Comparison of ENCODE assay signal across 8 cellular contexts in the genomic region with DNA sequence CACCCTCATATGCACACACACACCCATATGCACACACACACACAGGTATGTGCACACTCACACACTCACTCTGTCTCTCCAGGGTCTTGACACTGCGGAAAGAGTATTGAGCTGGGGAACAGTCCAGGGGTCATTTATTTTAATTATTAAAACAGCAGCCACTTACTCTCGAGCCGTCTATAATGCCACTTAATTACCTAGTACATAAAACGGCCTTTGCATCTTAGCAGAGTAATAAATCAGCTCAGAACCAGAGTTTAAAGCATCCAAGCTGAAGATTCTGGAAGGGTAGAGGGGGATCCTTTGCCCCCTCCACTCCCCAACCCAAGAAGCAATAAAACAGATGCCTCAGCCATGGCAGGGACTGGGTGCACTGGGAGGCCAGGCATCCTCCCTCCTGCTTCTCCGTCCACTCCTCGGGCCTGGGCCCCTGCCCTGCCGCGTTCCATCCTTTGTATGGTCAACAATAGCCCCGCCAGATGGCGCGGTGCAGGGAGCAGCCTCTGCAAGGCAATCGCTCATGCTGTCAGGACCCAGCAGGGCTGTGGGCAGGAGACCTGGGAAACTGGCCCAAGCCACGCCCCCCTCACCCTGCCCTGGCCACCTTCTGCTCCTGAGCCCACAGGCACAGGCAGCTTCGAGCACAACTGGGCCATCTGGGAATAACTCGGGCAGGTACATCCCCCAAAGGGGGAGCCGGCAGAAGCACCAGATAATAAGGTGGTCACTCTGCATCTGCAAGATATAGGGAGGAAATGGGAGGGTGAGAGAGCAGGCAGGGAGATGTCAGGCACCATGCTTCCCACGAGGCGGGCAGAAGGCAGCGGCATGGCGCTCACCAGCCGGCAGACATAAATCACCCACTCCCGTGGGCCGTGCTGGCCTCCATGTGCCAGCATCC. TPM values are rescaled to one million over a fixed set of nuclear protein-coding genes. Genes with fewer than 3 reads are reported as not detected.
A peak's percentile ranks its signal among the peaks of the same experiment; 100 is the strongest.
DNase-seq lines count a peak whose midpoint lies in the region; ATAC-seq and TF ChIP-seq lines count a peak whose summit lies in the region.

No MANE protein-coding gene starts in this region.

- no peak for TF ChIP-seq POLR2A in upper lobe of left lung (IDR thresholded peaks at IDR 0.05)

- DNase-seq in NCI-H2196 (lab: John Stamatoyannopoulos, UW; ENCODE audit: unreplicated experiment) (peak; percentile 73), caudate nucleus (lab: John Stamatoyannopoulos, UW) (peak in 44 of 61 donors; percentile 7 to 94 (median 47)), left lung (peak; percentile 73 to 91), upper lobe of left lung (peak; percentile 88 to 91), NCI-H1105 treated with DMSO at 0.1 percent for 48 hours (lab: John Stamatoyannopoulos, UW) (no peak)

- intact Hi-C loops in left lung (cut with DNase I) = loop anchor here in 1 of 2 donors (10.0 kb wide), 1 partner anchor 62 kb away; no protein-coding TSS in a partner anchor

- H3K4me3 ChIP-seq in BLaER1 treated with 17β-estradiol and CSF1 and Interleukin-3, amounts not matched to agents 10 nM and 100 nM = no peak overlapping the region
- H3K4me3 ChIP-seq in left lung = no peak overlapping the region
- no peak overlapping the region for H3K4me3 ChIP-seq in upper lobe of left lung

- H3K9me3 ChIP-seq in BLaER1 treated with 17β-estradiol and CSF1 and Interleukin-3, amounts not matched to agents 10 nM and 100 nM (replicated peaks in 1 of 11) = no peaks in the 10 kb centered on the region
- H3K9me3 ChIP-seq in left lung = no peaks in the 10 kb centered on the region
- no peaks in the 10 kb centered on the region for H3K9me3 ChIP-seq in upper lobe of left lung

- peaks cover 48 to 95% (median 88%) of the 10 kb centered on the region in 10 experiments for H3K4me1 ChIP-seq in BLaER1 treated with 17β-estradiol and CSF1 and Interleukin-3, amounts not matched to agents 10 nM and 100 nM
- H3K4me1 ChIP-seq in left lung (peaks cover 11 to 36% of the 10 kb centered on the region in 2 donors), upper lobe of left lung (peaks cover 36 to 53% (median 42%) of the 10 kb centered on the region in 4 donors)

- peak overlapping the region in 8 of 11 experiments; percentile 82 to 96 (median 89); a peak in 15 of 22 replicates for H3K4me2 ChIP-seq in BLaER1 treated with 17β-estradiol and CSF1 and Interleukin-3, amounts not matched to agents 10 nM and 100 nM

- no peaks in the 10 kb centered on the region; a peak in 1 of 22 replicates for H3K36me3 ChIP-seq in BLaER1 treated with 17β-estradiol and CSF1 and Interleukin-3, amounts not matched to agents 10 nM and 100 nM
- no peaks in the 10 kb centered on the region for H3K36me3 ChIP-seq in left lung
- no peaks in the 10 kb centered on the region for H3K36me3 ChIP-seq in upper lobe of left lung

- H3K27me3 ChIP-seq in BLaER1 treated with 17β-estradiol and CSF1 and Interleukin-3, amounts not matched to agents 10 nM and 100 nM = peaks cover 0 to 55% (median 0%) of the 10 kb centered on the region in 11 experiments; a peak in 6 of 22 replicates
- no peaks in the 10 kb centered on the region for H3K27me3 ChIP-seq in left lung
- H3K27me3 ChIP-seq in upper lobe of left lung = no peaks in the 10 kb centered on the region

- no peak overlapping the region for H3K9ac ChIP-seq in BLaER1 treated with 17β-estradiol and CSF1 and Interleukin-3, amounts not matched to agents 10 nM and 100 nM

- ATAC-seq in left lung (peak; percentile 92), upper lobe of left lung (ENCODE audit: low FRiP score in 2 of 2) (peak; percentile 67 to 83), HG02588 (IDR thresholded peaks at IDR 0.05; ENCODE audit: unreplicated experiment) (no peak), GM21447 (IDR thresholded peaks at IDR 0.05; ENCODE audit: unreplicated experiment) (no peak)

- no peak overlapping the region for H3K27ac ChIP-seq in BLaER1 treated with 17β-estradiol and CSF1 and Interleukin-3, amounts not matched to agents 10 nM and 100 nM
- H3K27ac ChIP-seq in caudate nucleus (ENCODE audit: low read depth, low read length) = no peak overlapping the region
- no peak overlapping the region for H3K27ac ChIP-seq in left lung
- H3K27ac ChIP-seq in upper lobe of left lung = peak overlapping the region in 2 of 4 donors; percentile 25 to 61

- 41 to 55% methylated on average over 21 to 23 of the region's 23 CpGs for WGBS in upper lobe of left lung, 2 donors

- peak in 1 of 2 donors; percentile 40 for TF ChIP-seq CTCF in left lung (IDR thresholded peaks at IDR 0.05)
- peak in 5 of 6 experiments; percentile 48 to 81 (median 54) for TF ChIP-seq CTCF in upper lobe of left lung (IDR thresholded peaks at IDR 0.05)

- H4K20me1 ChIP-seq in BLaER1 treated with 17β-estradiol and CSF1 and Interleukin-3, amounts not matched to agents 10 nM and 100 nM = peaks cover 3 to 100% (median 94%) of the 10 kb centered on the region in 11 experiments; a peak in 20 of 22 replicates

- no peak for TF ChIP-seq EP300 in upper lobe of left lung (IDR thresholded peaks at IDR 0.05)

RNA-seq across cellular contexts. Expression of a gene that starts 40.9 kb away (rescaled TPM):
- 10 to 100 TPM; 16.4 to 19.0 TPM for total RNA-seq in left lung
- 10 to 100 TPM in 5 of 6 donors, 1 to 10 TPM in 1; 5.2 to 31.0 (median 20.4) TPM for total RNA-seq in upper lobe of left lung

Comparison
In these comparisons a context has a peak if more than half of its experiments do, and no peak if none do; other contexts are left out.
1. ATAC-seq: peak in left lung (single experiment) and upper lobe of left lung (2 of 2); none in HG02588 (single experiment) and GM21447 (single experiment).